1 cellular context compared by ENCODE assay signal in the genomic region with DNA sequence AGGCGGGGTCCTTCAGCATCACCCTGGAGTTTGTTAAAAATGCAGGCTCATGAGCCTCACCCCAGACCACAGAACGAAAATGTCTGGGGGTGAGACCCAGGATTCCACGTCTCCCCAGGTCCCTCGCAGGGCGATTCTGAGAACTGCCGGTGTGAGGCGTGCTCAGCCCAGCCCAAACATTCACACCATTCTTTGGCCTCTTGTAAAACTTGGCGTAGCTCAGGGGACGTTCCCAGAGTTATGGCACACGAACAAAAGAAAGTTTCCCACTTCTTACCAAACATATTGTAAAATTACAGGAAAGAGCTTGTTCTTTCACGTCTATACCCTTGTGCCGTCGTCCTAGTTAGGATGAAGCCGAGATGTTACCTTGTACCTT.
TF ChIP-seq lines count a peak whose summit lies in the region.

No MANE protein-coding gene starts in this region.

TF ChIP-seq in H1, 55 proteins besides CTCF, POLR2A, EP300 and RAD21 (continued from another document):
- TF ChIP-seq RFX5 (IDR thresholded peaks at IDR 0.05; ENCODE audit: borderline replicate concordance, low read depth, low read length) (no peak), SIRT6 (IDR thresholded peaks at IDR 0.05; ENCODE audit: low read length) (no peak), ASH2L (IDR thresholded peaks at IDR 0.05; ENCODE audit: low read length) (no peak), SIX5 (IDR thresholded peaks at IDR 0.05; ENCODE audit: low read depth, low read length) (no peak), RBBP5 (IDR thresholded peaks at IDR 0.05; ENCODE audit: borderline replicate concordance, low read depth, low read length) (no peak), EZH2 (IDR thresholded peaks at IDR 0.05; ENCODE audit: low read depth, low read length, severe bottlenecking) (no peak), FOSL1 (IDR thresholded peaks at IDR 0.05; ENCODE audit: insufficient read depth, low read depth, low read length) (no peak), CREB1 (IDR thresholded peaks at IDR 0.05) (no peak), HDAC6 (IDR thresholded peaks at IDR 0.05; ENCODE audit: low read depth, low read length) (no peak), TCF12 (IDR thresholded peaks at IDR 0.05; ENCODE audit: low read depth, low read length) (no peak)
- TF ChIP-seq, protein P1, sequence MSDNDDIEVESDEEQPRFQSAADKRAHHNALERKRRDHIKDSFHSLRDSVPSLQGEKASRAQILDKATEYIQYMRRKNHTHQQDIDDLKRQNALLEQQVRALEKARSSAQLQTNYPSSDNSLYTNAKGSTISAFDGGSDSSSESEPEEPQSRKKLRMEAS (IDR thresholded peaks at IDR 0.05), result no peak
